ENCODE assay signal across 30 cellular contexts in the genomic region with DNA sequence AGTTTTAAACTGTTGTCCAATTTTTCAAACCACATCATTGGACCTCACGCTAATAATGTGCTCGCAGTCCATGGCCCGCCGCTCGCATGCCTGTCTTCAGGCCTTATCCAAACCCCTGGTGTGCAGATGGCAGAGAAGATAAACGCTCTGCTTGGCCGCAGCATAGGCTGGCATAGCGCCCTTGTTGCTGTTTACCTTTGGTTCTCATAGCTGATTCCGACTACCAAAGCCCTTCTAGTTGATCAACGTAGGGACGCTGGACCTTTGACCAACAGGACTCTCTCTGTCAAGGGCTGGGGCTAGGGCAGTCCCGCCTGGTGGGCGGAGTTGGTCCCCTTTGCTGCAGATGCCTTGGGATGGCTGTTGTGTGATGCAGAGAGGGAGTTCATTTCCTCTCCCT. TPM values are rescaled to one million over a fixed set of nuclear protein-coding genes. Genes with fewer than 3 reads are reported as not detected.
A peak's percentile ranks its signal among the peaks of the same experiment; 100 is the strongest.
DNase-seq lines count a peak whose midpoint lies in the region; ATAC-seq, FAIRE-seq and TF ChIP-seq lines count a peak whose summit lies in the region.
"Had no signal": no experiment of that assay in that cellular context is flagged by ENCODE, and none has a peak within 500 bp of the region (broad histone marks: within the 10 kb centered on the region; RNA-seq: fewer than 3 reads in every experiment).

No MANE protein-coding gene starts in this region.

- ATAC-seq in Right ventricle myocardium inferior (no peak), HepG2 (no peak), GM18511 (IDR thresholded peaks at IDR 0.05; ENCODE audit: unreplicated experiment) (no peak)
- ATAC-seq: psoas muscle; stimulated activated memory B cell treated with anti-CD40 and anti-IgM and Interleukin-4, amounts not matched to agents 10 μg/mL and 1 μg/mL and 100 μg/mL, for 72 hours had no signal

- in situ Hi-C loops in HepG2 (cut with HindIII; ENCODE audit: extremely low pct_ligation_motif_present, low pct_unique_long_range_greater_than_20kb) (no loop called here), GM23248 (cut with MboI) (no loop called here)

- H3F3A ChIP-seq in GM23248 (ENCODE audit: insufficient read depth) = no peaks in the 10 kb centered on the region

- H3K9me3 ChIP-seq in right atrium auricular region (no peaks in the 10 kb centered on the region), HepG2 (ENCODE audit: low read length) (no peaks in the 10 kb centered on the region), GM23248 (ENCODE audit: low read depth) (no peaks in the 10 kb centered on the region)
- H3K9me3 ChIP-seq: esophagus muscularis mucosa, MG63, psoas muscle, upper lobe of left lung had no signal

- no peak overlapping the region for H3K4me3 ChIP-seq in right atrium auricular region
- no peak overlapping the region for H3K4me3 ChIP-seq in HepG2 (replicated peaks in 1 of 3; ENCODE audit: insufficient read depth in 1 of 3, low read depth in 2 of 3, low read length in 3 of 3)
- no peak overlapping the region for H3K4me3 ChIP-seq in GM23248
- H3K4me3 ChIP-seq: esophagus muscularis mucosa, MG63, psoas muscle, upper lobe of left lung had no signal

- H3K27ac ChIP-seq in right atrium auricular region (no peak overlapping the region), VCaP (peak overlapping the region; percentile 54), HepG2 (ENCODE audit: extremely low read length, insufficient read depth, low read length) (no peak overlapping the region), GM23248 (no peak overlapping the region)
- H3K27ac ChIP-seq: esophagus muscularis mucosa, psoas muscle, upper lobe of left lung had no signal

- TF ChIP-seq RAD21 in HepG2 (CRISPR knock-in tag; IDR thresholded peaks at IDR 0.05) = no peak

- no peak overlapping the region for H3K4me2 ChIP-seq in HepG2 (ENCODE audit: low read depth, low read length)
- H3K4me2 ChIP-seq in GM23248 (ENCODE audit: unreplicated experiment) = no peak overlapping the region

- TF ChIP-seq EP300 in HepG2 (IDR thresholded peaks at IDR 0.05; ENCODE audit: low read depth in 2 of 2, low read length in 2 of 2) (no peak), HepG2 (CRISPR knock-in tag; IDR thresholded peaks at IDR 0.05; ENCODE audit: borderline replicate concordance) (no peak)

- H4K20me1 ChIP-seq in HepG2 (ENCODE audit: insufficient read depth, low read length) (peaks cover 7% of the 10 kb centered on the region; the same call in 1 of the 2 replicates), GM23248 (ENCODE audit: insufficient read depth) (no peaks in the 10 kb centered on the region)

- TF ChIP-seq CTCF in right atrium auricular region (IDR thresholded peaks at IDR 0.05) (no peak), VCaP (conservative IDR thresholded peaks at IDR 0.05) (no peak), HepG2 (CRISPR knock-in tag; IDR thresholded peaks at IDR 0.05) (no peak)

- CTCF ChIA-PET in HepG2 (lab: Yijun Ruan, JAX; ENCODE audit: low intra/inter-chr PET ratio, low total read pairs) = no interaction called here

- no peaks in the 10 kb centered on the region for H3K9me2 ChIP-seq in GM23248 (ENCODE audit: insufficient read depth)

- DNase-seq in Right ventricle myocardium inferior (ENCODE audit: missing footprints) (peak; percentile 35), right atrium auricular region (ENCODE audit: low spot score) (no peak), HepG2 (ENCODE audit: low spot score) (no peak), GM23248 (no peak), HTR-8/SVneo (ENCODE audit: insufficient read length, low spot score) (no peak)
- DNase-seq in activated CD8-positive, alpha-beta memory T cell treated with anti-CD3 and anti-CD28 coated beads, Interleukin-2, amount 50 U/mL, for 4 hours = no peak
- DNase-seq: activated CD4-positive, alpha-beta T cell treated with anti-CD3 and anti-CD28 coated beads, Interleukin-2, amount 10 ng/mL, durations not matched to agents 7 days and 5 days; activated gamma-delta T cell; activated T-cell treated with anti-CD3 and anti-CD28 coated beads, Interleukin-2, amount 50 U/mL, for 24 hours; CD4-positive, CD25-positive, alpha-beta regulatory T cell; endodermal cell; foreskin fibroblast; GOT3; head of caudate nucleus; islet precursor cell; KBM-7; MG63; midbrain; naive B cell; NCI-H1417 treated with DMSO at 0.1 percent for 48 hours; NCI-H748 treated with DMSO at 0.1 percent for 48 hours; psoas muscle; T-helper 9 cell; upper lobe of left lung had no signal

- H3K36me3 ChIP-seq in right atrium auricular region (peaks cover 79% of the 10 kb centered on the region), HepG2 (replicated peaks in 1 of 2; ENCODE audit: control insufficient read depth in 1 of 2, insufficient read depth in 2 of 2, low read length in 2 of 2) (peaks cover 47 to 92% of the 10 kb centered on the region in 2 experiments), GM23248 (ENCODE audit: low read depth) (peaks cover 54% of the 10 kb centered on the region)

- BruUV-seq in HepG2 (replicated peaks; lab: Mats Ljungman, UMichigan) = no TSS peak

- no peaks in the 10 kb centered on the region for H3K4me1 ChIP-seq in right atrium auricular region
- no peaks in the 10 kb centered on the region for H3K4me1 ChIP-seq in HepG2 (ENCODE audit: insufficient read depth, low read length)
- H3K4me1 ChIP-seq in GM23248 (ENCODE audit: insufficient read depth) = no peaks in the 10 kb centered on the region
- H3K4me1 ChIP-seq: esophagus muscularis mucosa had no signal

- no peaks in the 10 kb centered on the region for H3K27me3 ChIP-seq in right atrium auricular region
- no peaks in the 10 kb centered on the region; a peak in 1 of 5 replicates for H3K27me3 ChIP-seq in HepG2 (ENCODE audit: control insufficient read depth in 1 of 2, insufficient read depth in 2 of 2, low read length in 2 of 2)
- H3K27me3 ChIP-seq in GM23248 (replicated peaks; ENCODE audit: insufficient read depth) = no peaks in the 10 kb centered on the region
- H3K27me3 ChIP-seq: esophagus muscularis mucosa, MG63, upper lobe of left lung had no signal

- H3K79me2 ChIP-seq in HepG2 (ENCODE audit: insufficient read depth, low read length) (peaks cover 34% of the 10 kb centered on the region), GM23248 (ENCODE audit: insufficient read depth) (peaks cover 82% of the 10 kb centered on the region)

- intact Hi-C loops in Right ventricle myocardium inferior (cut with DNase I) = no loop called here
- intact Hi-C loops in HepG2 (cut with micrococcal nuclease; ENCODE audit: unreplicated experiment) = no loop called here

- WGBS in HepG2 (ENCODE audit: low lambda C conversion rate) = 90% methylated on average over 12 of the region's 13 CpGs
- 94 to 95% methylated on average over 13 of the region's 13 CpGs for WGBS in GM23248 (ENCODE audit: low coverage in 1 of 2, low lambda C conversion rate in 2 of 2, missing lambda C conversion rate in 2 of 2), 2 experiments

- POLR2A ChIA-PET in HepG2 (lab: Yijun Ruan, JAX) = no interaction called here

- no peak for FAIRE-seq in HepG2 (lab: Jason Lieb, UNC)
- FAIRE-seq in HTR-8/SVneo (lab: Jason Lieb, UNC) = no peak
- FAIRE-seq: A204.1, astrocyte had no signal

- H2AFZ ChIP-seq in HepG2 (ENCODE audit: low read length) (no peak overlapping the region), GM23248 (no peak overlapping the region)

- no peak for TF ChIP-seq POLR2A in HepG2 (IDR thresholded peaks at IDR 0.05; ENCODE audit: insufficient read depth in 1 of 2, low read depth in 2 of 2, low read length in 2 of 2)

- H3K9ac ChIP-seq in HepG2 (ENCODE audit: insufficient read depth, low read depth, low read length) (no peak overlapping the region), GM23248 (no peak overlapping the region)

RNA-seq across cellular contexts. Expression of a gene that starts 23.4 kb away (rescaled TPM):
- total RNA-seq in Right ventricle myocardium inferior = 28.0 TPM
- total RNA-seq in right atrium auricular region = 10 to 100 TPM; 15.2 to 15.8 TPM
- 33.0 and 38.6 TPM in 2 replicates for total RNA-seq in HepG2 (2016; rRNA removed; fragmentation: Illumina TruSeq; extraction: Trizol)
- 19.1 and 20.1 TPM in 2 replicates for total RNA-seq in HepG2 (2016; cell fraction: cytosol; rRNA removed; fragmentation: Illumina TruSeq; extraction: Trizol; ENCODE audit: low read depth)
- 36.0 and 39.4 TPM in 2 replicates for total RNA-seq in HepG2 (2016; cell fraction: insoluble cytoplasmic fraction; rRNA removed; fragmentation: Illumina TruSeq; extraction: Trizol)
- total RNA-seq in HepG2 (2016; cell fraction: membrane; rRNA removed; fragmentation: Illumina TruSeq; extraction: Trizol) = 12.2 and 12.9 TPM in 2 replicates
- total RNA-seq in HepG2 (2016; cell fraction: nucleus; rRNA removed; fragmentation: Illumina TruSeq; extraction: Trizol) = 31.9 and 35.0 TPM in 2 replicates
- polyA plus RNA-seq in HepG2 (2011; rRNA removed) = 41.6 and 55.6 TPM in 2 replicates
- 25.8 and 39.0 TPM in 2 replicates for polyA plus RNA-seq in HepG2 (2011; cell fraction: cytosol; rRNA removed)
- 270 and 290 TPM in 2 replicates for polyA plus RNA-seq in HepG2 (2011; cell fraction: nucleus; rRNA removed)
- 27.7 and 35.3 TPM in 2 replicates for polyA plus RNA-seq in HepG2 (2012)
- 11.2 and 12.9 TPM in 2 replicates for polyA plus RNA-seq in HepG2 (2016; cell fraction: cytosol; fragmentation: Illumina TruSeq; extraction: Trizol; ENCODE audit: low read depth)
- 38.0 and 39.9 TPM in 2 replicates for polyA plus RNA-seq in HepG2 (2016; cell fraction: insoluble cytoplasmic fraction; fragmentation: Illumina TruSeq; extraction: Trizol; ENCODE audit: low read depth)
- 12.7 and 13.2 TPM in 2 replicates for polyA plus RNA-seq in HepG2 (2016; cell fraction: membrane; fragmentation: Illumina TruSeq; extraction: Trizol; ENCODE audit: low read depth)
- 92.8 and 94.8 TPM in 2 replicates for polyA plus RNA-seq in HepG2 (2016; cell fraction: nucleus; fragmentation: Illumina TruSeq; extraction: Trizol; ENCODE audit: insufficient read depth, low read depth)
- 26.7 and 36.3 TPM in 2 replicates for polyA minus RNA-seq in HepG2 (2011; rRNA and poly(A)+ RNA removed; ENCODE audit: low replicate concordance)
- polyA minus RNA-seq in HepG2 (2011; cell fraction: cytosol; rRNA and poly(A)+ RNA removed) = 8.2 and 12.2 TPM in 2 replicates
- 15.5 and 18.7 TPM in 2 replicates for polyA minus RNA-seq in HepG2 (2011; cell fraction: nucleus; rRNA and poly(A)+ RNA removed)
- total RNA-seq in GM23248 (2014; rRNA removed; shearing (Covaris generic)) = 33.2 and 42.2 TPM in 2 replicates
- polyA plus RNA-seq in GM23248 (2016; fragmentation: Nextera tagmentation; extraction: Ambion mirVana) = 42.7 and 49.0 TPM in 2 replicates

RNA-seq across cellular contexts. Expression of a gene that starts 23.6 kb away (rescaled TPM):
- total RNA-seq in Right ventricle myocardium inferior = 101 TPM
- 10 to 100 TPM; 59.2 to 75.1 TPM for total RNA-seq in right atrium auricular region
- total RNA-seq in HepG2 (2016; rRNA removed; fragmentation: Illumina TruSeq; extraction: Trizol) = 120 and 127 TPM in 2 replicates
- total RNA-seq in HepG2 (2016; cell fraction: cytosol; rRNA removed; fragmentation: Illumina TruSeq; extraction: Trizol; ENCODE audit: low read depth) = 19.6 and 21.2 TPM in 2 replicates
- 113 and 122 TPM in 2 replicates for total RNA-seq in HepG2 (2016; cell fraction: insoluble cytoplasmic fraction; rRNA removed; fragmentation: Illumina TruSeq; extraction: Trizol)
- 63.1 and 64.0 TPM in 2 replicates for total RNA-seq in HepG2 (2016; cell fraction: membrane; rRNA removed; fragmentation: Illumina TruSeq; extraction: Trizol)
- 133 and 160 TPM in 2 replicates for total RNA-seq in HepG2 (2016; cell fraction: nucleus; rRNA removed; fragmentation: Illumina TruSeq; extraction: Trizol)
- polyA plus RNA-seq in HepG2 (2011; rRNA removed) = 173 and 195 TPM in 2 replicates
- 59.6 and 75.2 TPM in 2 replicates for polyA plus RNA-seq in HepG2 (2011; cell fraction: cytosol; rRNA removed)
- 588 and 668 TPM in 2 replicates for polyA plus RNA-seq in HepG2 (2011; cell fraction: nucleus; rRNA removed)
- 153 and 159 TPM in 2 replicates for polyA plus RNA-seq in HepG2 (2012)
- 18.4 and 19.6 TPM in 2 replicates for polyA plus RNA-seq in HepG2 (2016; cell fraction: cytosol; fragmentation: Illumina TruSeq; extraction: Trizol; ENCODE audit: low read depth)
- polyA plus RNA-seq in HepG2 (2016; cell fraction: insoluble cytoplasmic fraction; fragmentation: Illumina TruSeq; extraction: Trizol; ENCODE audit: low read depth) = 178 and 216 TPM in 2 replicates
- polyA plus RNA-seq in HepG2 (2016; cell fraction: membrane; fragmentation: Illumina TruSeq; extraction: Trizol; ENCODE audit: low read depth) = 54.0 and 61.1 TPM in 2 replicates
- 615 and 640 TPM in 2 replicates for polyA plus RNA-seq in HepG2 (2016; cell fraction: nucleus; fragmentation: Illumina TruSeq; extraction: Trizol; ENCODE audit: insufficient read depth, low read depth)
- polyA minus RNA-seq in HepG2 (2011; rRNA and poly(A)+ RNA removed; ENCODE audit: low replicate concordance) = 139 and 144 TPM in 2 replicates
- polyA minus RNA-seq in HepG2 (2011; cell fraction: cytosol; rRNA and poly(A)+ RNA removed) = 65.3 and 73.2 TPM in 2 replicates
- polyA minus RNA-seq in HepG2 (2011; cell fraction: nucleus; rRNA and poly(A)+ RNA removed) = 154 and 157 TPM in 2 replicates
- 75.5 and 93.2 TPM in 2 replicates for total RNA-seq in GM23248 (2014; rRNA removed; shearing (Covaris generic))
- polyA plus RNA-seq in GM23248 (2016; fragmentation: Nextera tagmentation; extraction: Ambion mirVana) = 80.1 and 81.6 TPM in 2 replicates

RNA-seq across cellular contexts. Expression of a gene that starts 40.1 kb away (rescaled TPM):
- total RNA-seq in Right ventricle myocardium inferior (177 TPM), right atrium auricular region (100 to 1,000 TPM; 111 to 144 TPM), HepG2 (2016; rRNA removed; fragmentation: Illumina TruSeq; extraction: Trizol) (41.7 and 48.2 TPM in 2 replicates)
- 19.9 and 21.9 TPM in 2 replicates for total RNA-seq in HepG2 (2016; cell fraction: cytosol; rRNA removed; fragmentation: Illumina TruSeq; extraction: Trizol; ENCODE audit: low read depth)
- 37.7 and 40.5 TPM in 2 replicates for total RNA-seq in HepG2 (2016; cell fraction: insoluble cytoplasmic fraction; rRNA removed; fragmentation: Illumina TruSeq; extraction: Trizol)
- 29.4 and 31.2 TPM in 2 replicates for total RNA-seq in HepG2 (2016; cell fraction: membrane; rRNA removed; fragmentation: Illumina TruSeq; extraction: Trizol)
- total RNA-seq in HepG2 (2016; cell fraction: nucleus; rRNA removed; fragmentation: Illumina TruSeq; extraction: Trizol) = 56.9 and 61.6 TPM in 2 replicates
- polyA plus RNA-seq in HepG2 (2011; rRNA removed) (59.8 and 67.0 TPM in 2 replicates), GM23248 (2016; fragmentation: Nextera tagmentation; extraction: Ambion mirVana) (58.7 and 60.5 TPM in 2 replicates)
- 29.1 and 41.0 TPM in 2 replicates for polyA plus RNA-seq in HepG2 (2011; cell fraction: cytosol; rRNA removed)
- 155 and 203 TPM in 2 replicates for polyA plus RNA-seq in HepG2 (2011; cell fraction: nucleus; rRNA removed)
- polyA plus RNA-seq in HepG2 (2012) = 44.2 and 57.9 TPM in 2 replicates
- polyA plus RNA-seq in HepG2 (2016; cell fraction: cytosol; fragmentation: Illumina TruSeq; extraction: Trizol; ENCODE audit: low read depth) = 8.6 and 9.0 TPM in 2 replicates
- 39.4 and 48.6 TPM in 2 replicates for polyA plus RNA-seq in HepG2 (2016; cell fraction: insoluble cytoplasmic fraction; fragmentation: Illumina TruSeq; extraction: Trizol; ENCODE audit: low read depth)
- polyA plus RNA-seq in HepG2 (2016; cell fraction: membrane; fragmentation: Illumina TruSeq; extraction: Trizol; ENCODE audit: low read depth) = 18.1 and 20.6 TPM in 2 replicates
- 87.0 and 94.1 TPM in 2 replicates for polyA plus RNA-seq in HepG2 (2016; cell fraction: nucleus; fragmentation: Illumina TruSeq; extraction: Trizol; ENCODE audit: insufficient read depth, low read depth)
- 200 and 264 TPM in 2 replicates for polyA minus RNA-seq in HepG2 (2011; rRNA and poly(A)+ RNA removed; ENCODE audit: low replicate concordance)
- polyA minus RNA-seq in HepG2 (2011; cell fraction: cytosol; rRNA and poly(A)+ RNA removed) = 44.4 and 50.0 TPM in 2 replicates
- polyA minus RNA-seq in HepG2 (2011; cell fraction: nucleus; rRNA and poly(A)+ RNA removed) = 143 and 162 TPM in 2 replicates
- 47.2 and 48.9 TPM in 2 replicates for total RNA-seq in GM23248 (2014; rRNA removed; shearing (Covaris generic))

RNA-seq across cellular contexts. Expression of a gene that starts 52.4 kb away (rescaled TPM):
- total RNA-seq in Right ventricle myocardium inferior = 71.4 TPM
- total RNA-seq in right atrium auricular region = 10 to 100 TPM; 91.3 to 96.2 TPM
- total RNA-seq in HepG2 (2016; rRNA removed; fragmentation: Illumina TruSeq; extraction: Trizol) = 2.3 and 2.4 TPM in 2 replicates
- total RNA-seq in HepG2 (2016; cell fraction: cytosol; rRNA removed; fragmentation: Illumina TruSeq; extraction: Trizol; ENCODE audit: low read depth) = 1.2 and 2.2 TPM in 2 replicates
- 1.5 and 2.5 TPM in 2 replicates for total RNA-seq in HepG2 (2016; cell fraction: insoluble cytoplasmic fraction; rRNA removed; fragmentation: Illumina TruSeq; extraction: Trizol)
- 3.0 and 3.4 TPM in 2 replicates for total RNA-seq in HepG2 (2016; cell fraction: membrane; rRNA removed; fragmentation: Illumina TruSeq; extraction: Trizol)
- total RNA-seq in HepG2 (2016; cell fraction: nucleus; rRNA removed; fragmentation: Illumina TruSeq; extraction: Trizol) = 3.2 and 3.4 TPM in 2 replicates
- 5.6 and 7.2 TPM in 2 replicates for polyA plus RNA-seq in HepG2 (2011; rRNA removed)
- polyA plus RNA-seq in HepG2 (2011; cell fraction: cytosol; rRNA removed) = 5.4 and 5.7 TPM in 2 replicates
- 11.3 and 11.8 TPM in 2 replicates for polyA plus RNA-seq in HepG2 (2011; cell fraction: nucleus; rRNA removed)
- 5.9 and 8.2 TPM in 2 replicates for polyA plus RNA-seq in HepG2 (2012)
- polyA plus RNA-seq in HepG2 (2016; cell fraction: cytosol; fragmentation: Illumina TruSeq; extraction: Trizol; ENCODE audit: low read depth) = 2.5 and 2.6 TPM in 2 replicates
- polyA plus RNA-seq in HepG2 (2016; cell fraction: insoluble cytoplasmic fraction; fragmentation: Illumina TruSeq; extraction: Trizol; ENCODE audit: low read depth) = 1.9 and 2.2 TPM in 2 replicates
- polyA plus RNA-seq in HepG2 (2016; cell fraction: membrane; fragmentation: Illumina TruSeq; extraction: Trizol; ENCODE audit: low read depth) = 4.7 and 5.1 TPM in 2 replicates
- 8.1 and 8.5 TPM in 2 replicates for polyA plus RNA-seq in HepG2 (2016; cell fraction: nucleus; fragmentation: Illumina TruSeq; extraction: Trizol; ENCODE audit: insufficient read depth, low read depth)
- polyA minus RNA-seq in HepG2 (2011; rRNA and poly(A)+ RNA removed; ENCODE audit: low replicate concordance) = 13.9 and 134 TPM in 2 replicates
- polyA minus RNA-seq in HepG2 (2011; cell fraction: cytosol; rRNA and poly(A)+ RNA removed) = 5.3 and 8.4 TPM in 2 replicates
- polyA minus RNA-seq in HepG2 (2011; cell fraction: nucleus; rRNA and poly(A)+ RNA removed) = 5.4 and 9.6 TPM in 2 replicates
- 17.4 and 41.1 TPM in 2 replicates for total RNA-seq in GM23248 (2014; rRNA removed; shearing (Covaris generic))
- polyA plus RNA-seq in GM23248 (2016; fragmentation: Nextera tagmentation; extraction: Ambion mirVana) = 44.5 and 48.6 TPM in 2 replicates
